Comparison of ENCODE assay signal across 19 cellular contexts in the genomic region with DNA sequence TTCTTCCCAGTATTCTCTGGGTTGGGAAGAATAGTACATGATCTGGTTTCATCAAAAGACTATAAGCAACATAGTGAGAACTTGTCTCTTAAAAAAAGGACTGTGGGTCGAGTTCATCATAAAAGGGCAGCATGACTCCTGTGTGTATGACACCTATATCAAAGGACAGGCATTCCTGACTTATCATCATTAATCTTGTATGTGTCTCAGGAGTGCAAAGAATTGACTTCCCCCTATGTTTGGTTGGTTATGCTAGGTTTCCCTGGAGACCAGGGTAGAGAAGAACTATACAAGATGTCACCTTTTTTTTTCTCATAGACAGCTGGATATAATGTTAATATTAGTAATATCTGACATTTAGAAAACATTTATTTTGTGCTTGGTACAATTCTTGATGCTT.
"Had no signal": no experiment of that assay in that cellular context is flagged by ENCODE, and none has a peak within 500 bp of the region (broad histone marks: within the 10 kb centered on the region; RNA-seq: fewer than 3 reads in every experiment).

No MANE protein-coding gene starts in this region.

- H3K36me3 Mint-ChIP-seq: natural killer cell had no signal

- H3K27me3 ChIP-seq: ascending aorta, gastroesophageal sphincter, suprapubic skin had no signal

- H3K4me1 ChIP-seq: gastroesophageal sphincter had no signal

- DNase-seq: activated CD4-positive, alpha-beta T cell treated with anti-CD3 and anti-CD28 coated beads for 48 hours; activated CD8-positive, alpha-beta memory T cell treated with anti-CD3 and anti-CD28 coated beads, Interleukin-2, amount 50 U/mL, for 48 hours; activated CD8-positive, alpha-beta T cell treated with anti-CD3 and anti-CD28 coated beads, Interleukin-2, amount 10 ng/mL, durations not matched to agents 7 days and 5 days; activated naive CD4-positive, alpha-beta T cell treated with Interleukin-2 at 50 U/mL for 16 hours; activated naive CD8-positive, alpha-beta T cell treated with anti-CD3 and anti-CD28 coated beads, Interleukin-2, amount 50 U/mL, for 24 hours; effector CD8-positive, alpha-beta T cell; hippocampal formation; left cardiac atrium; lower lobe of right lung; mucosa of descending colon; natural killer cell; stimulated activated CD4-positive, alpha-beta T cell treated with anti-CD3 and anti-CD28 coated beads, Interleukin-4, amount 100 ng/mL, for 1 hour; stimulated activated CD8-positive, alpha-beta memory T cell treated with anti-CD3 and anti-CD28 coated beads, Interleukin-4, amount 100 ng/mL, for 48 hours; stimulated activated naive CD8-positive, alpha-beta T cell treated with anti-CD3 and anti-CD28 coated beads, Interleukin-15, Interleukin-2, amounts not matched to agents 100 U/mL and 50 U/mL, for 24 hours; T-helper 1 cell had no signal

- H3K9me3 ChIP-seq: ascending aorta, gastroesophageal sphincter, lower lobe of right lung, mucosa of descending colon, suprapubic skin had no signal

- H3K36me3 ChIP-seq: ascending aorta, gastroesophageal sphincter, lower lobe of right lung, suprapubic skin had no signal

- H3K4me1 Mint-ChIP-seq: activated naive CD8-positive, alpha-beta T cell treated with anti-CD3 and anti-CD28 coated beads, Interleukin-2, amount 50 U/mL, for 24 hours; natural killer cell had no signal

- H3K4me3 ChIP-seq: ascending aorta, coronary artery, gastroesophageal sphincter, lower lobe of right lung, mucosa of descending colon, suprapubic skin had no signal

- ATAC-seq: activated CD8-positive, alpha-beta T cell treated with anti-CD3 and anti-CD28 coated beads, Interleukin-2, amount 10 ng/mL, durations not matched to agents 7 days and 5 days; activated naive CD8-positive, alpha-beta T cell treated with anti-CD3 and anti-CD28 coated beads, Interleukin-2, amount 50 U/mL, for 24 hours; gastroesophageal sphincter; left cardiac atrium; lower lobe of right lung; mucosa of descending colon; natural killer cell; stimulated activated naive CD8-positive, alpha-beta T cell treated with anti-CD3 and anti-CD28 coated beads, Interleukin-15, Interleukin-2, amounts not matched to agents 100 U/mL and 50 U/mL, for 24 hours had no signal

- H3K27me3 Mint-ChIP-seq: activated naive CD8-positive, alpha-beta T cell treated with anti-CD3 and anti-CD28 coated beads, Interleukin-2, amount 50 U/mL, for 24 hours had no signal

- H3K27ac Mint-ChIP-seq: activated CD8-positive, alpha-beta T cell treated with anti-CD3 and anti-CD28 coated beads, Interleukin-2, amount 10 ng/mL, durations not matched to agents 7 days and 5 days; activated naive CD8-positive, alpha-beta T cell treated with anti-CD3 and anti-CD28 coated beads, Interleukin-2, amount 50 U/mL, for 24 hours; natural killer cell had no signal

- H3K4me3 Mint-ChIP-seq: activated CD8-positive, alpha-beta T cell treated with anti-CD3 and anti-CD28 coated beads, Interleukin-2, amount 10 ng/mL, durations not matched to agents 7 days and 5 days; activated naive CD8-positive, alpha-beta T cell treated with anti-CD3 and anti-CD28 coated beads, Interleukin-2, amount 50 U/mL, for 24 hours; natural killer cell had no signal

- H3K27ac ChIP-seq: ascending aorta, coronary artery, gastroesophageal sphincter, lower lobe of right lung, suprapubic skin had no signal

- H3K9me3 Mint-ChIP-seq: activated naive CD8-positive, alpha-beta T cell treated with anti-CD3 and anti-CD28 coated beads, Interleukin-2, amount 50 U/mL, for 24 hours; natural killer cell had no signal
